ENCODE assay signal across 1 cellular context in genomic region chr7:7595451-7595850, GRCh38.
TF ChIP-seq lines count a peak whose summit lies in the region.

No MANE protein-coding gene starts in this region.

TF ChIP-seq in GM12878, 131 proteins besides CTCF, POLR2A, EP300 and RAD21:
- peak; percentile 29; the same call in 1 of the 2 replicates for TF ChIP-seq SMC3 (IDR thresholded peaks at IDR 0.05; ENCODE audit: borderline replicate concordance, low read length)
- no peak for TF ChIP-seq LARP7 (IDR thresholded peaks at IDR 0.05)
